ENCODE assay signal across 14 cellular contexts in genomic region chr14:91330111-91330696, GRCh38.
DNase-seq lines count a peak whose midpoint lies in the region; ATAC-seq and TF ChIP-seq lines count a peak whose summit lies in the region.
"Had no signal": no experiment of that assay in that cellular context is flagged by ENCODE, and none has a peak within 500 bp of the region (broad histone marks: within the 10 kb centered on the region; RNA-seq: fewer than 3 reads in every experiment).

No MANE protein-coding gene starts in this region.

- no peaks in the 10 kb centered on the region for H3K9me3 Mint-ChIP-seq in activated CD8-positive, alpha-beta memory T cell treated with anti-CD3 and anti-CD28 coated beads, Interleukin-2, amount 10 ng/mL, durations not matched to agents 7 days and 5 days (ENCODE audit: low read depth)
- no peaks in the 10 kb centered on the region for H3K9me3 Mint-ChIP-seq in T-cell
- no peaks in the 10 kb centered on the region for H3K9me3 Mint-ChIP-seq in effector memory CD8-positive, alpha-beta T cell
- no peaks in the 10 kb centered on the region for H3K9me3 Mint-ChIP-seq in progenitor cell of endocrine pancreas (ENCODE audit: low read depth)

- H3K9me2 ChIP-seq in Karpas-422 (replicated peaks; ENCODE audit: insufficient read depth, low read length) = no peaks in the 10 kb centered on the region

- H3K9ac ChIP-seq in Karpas-422 (ENCODE audit: low read length) = no peak overlapping the region

- no peaks in the 10 kb centered on the region for H3K27me3 ChIP-seq in Karpas-422 (ENCODE audit: low read length)

- DNase-seq in activated CD8-positive, alpha-beta memory T cell treated with anti-CD3 and anti-CD28 coated beads, Interleukin-2, amount 10 ng/mL, durations not matched to agents 7 days and 5 days = no peak
- DNase-seq in activated CD8-positive, alpha-beta memory T cell treated with anti-CD3 and anti-CD28 coated beads for 24 hours = no peak
- no peak for DNase-seq in T-cell
- no peak for DNase-seq in effector memory CD8-positive, alpha-beta T cell
- DNase-seq in progenitor cell of endocrine pancreas (ENCODE audit: low spot score, unreplicated experiment) = no peak
- no peak for DNase-seq in Karpas-422
- DNase-seq in amniotic stem cell (lab: John Stamatoyannopoulos, UW) = no peak
- DNase-seq: cerebellar nuclear complex, left colon, NCI-H1048, occipital lobe, trophoblast cell had no signal

- no peaks in the 10 kb centered on the region for H3K27me3 Mint-ChIP-seq in activated CD8-positive, alpha-beta memory T cell treated with anti-CD3 and anti-CD28 coated beads, Interleukin-2, amount 10 ng/mL, durations not matched to agents 7 days and 5 days
- H3K27me3 Mint-ChIP-seq in T-cell = no peaks in the 10 kb centered on the region
- no peaks in the 10 kb centered on the region for H3K27me3 Mint-ChIP-seq in effector memory CD8-positive, alpha-beta T cell
- no peaks in the 10 kb centered on the region for H3K27me3 Mint-ChIP-seq in progenitor cell of endocrine pancreas

- H3K79me2 ChIP-seq in Karpas-422 (ENCODE audit: low read length) = no peaks in the 10 kb centered on the region

- peaks cover under 1% of the 10 kb centered on the region for H3K4me1 ChIP-seq in Karpas-422 (ENCODE audit: low read length)

- no peak overlapping the region for H3K4me2 ChIP-seq in Karpas-422 (ENCODE audit: low read depth, low read length, poor library complexity, severe bottlenecking)

- peaks cover 24% of the 10 kb centered on the region for H3K36me3 Mint-ChIP-seq in activated CD8-positive, alpha-beta memory T cell treated with anti-CD3 and anti-CD28 coated beads, Interleukin-2, amount 10 ng/mL, durations not matched to agents 7 days and 5 days
- H3K36me3 Mint-ChIP-seq in T-cell = peaks cover 40% of the 10 kb centered on the region
- H3K36me3 Mint-ChIP-seq in effector memory CD8-positive, alpha-beta T cell (ENCODE audit: insufficient read depth) = peaks cover 79% of the 10 kb centered on the region
- peaks cover 3% of the 10 kb centered on the region for H3K36me3 Mint-ChIP-seq in progenitor cell of endocrine pancreas (ENCODE audit: insufficient read depth)

- H3K4me1 Mint-ChIP-seq in activated CD8-positive, alpha-beta memory T cell treated with anti-CD3 and anti-CD28 coated beads, Interleukin-2, amount 10 ng/mL, durations not matched to agents 7 days and 5 days = peaks cover 63% of the 10 kb centered on the region
- peaks cover 91 to 97% (median 95%) of the 10 kb centered on the region in 3 donors for H3K4me1 Mint-ChIP-seq in T-cell
- peaks cover 53 to 68% of the 10 kb centered on the region in 2 donors for H3K4me1 Mint-ChIP-seq in effector memory CD8-positive, alpha-beta T cell (ENCODE audit: low read depth in 2 of 2)
- H3K4me1 Mint-ChIP-seq in progenitor cell of endocrine pancreas (ENCODE audit: low read depth) = peaks cover 7% of the 10 kb centered on the region

- H3K4me3 ChIP-seq in Karpas-422 (ENCODE audit: low read length) = no peak overlapping the region

- no peak for TF ChIP-seq CTCF in progenitor cell of endocrine pancreas (IDR thresholded peaks at IDR 0.05; ENCODE audit: unreplicated experiment)

- H4K20me1 ChIP-seq in Karpas-422 (ENCODE audit: insufficient read depth, low read depth, low read length) = no peaks in the 10 kb centered on the region

- POLR2A ChIA-PET in T-cell (lab: Charles Lee) = interaction anchor here in 1 of 2 donors (0.5 kb wide), 1 partner anchor 86 kb away, joined by 3 read pairs; no protein-coding TSS in a partner anchor

- H3K36me3 ChIP-seq in Karpas-422 (ENCODE audit: insufficient read depth, low read length) = 0 out of 2 replicates have a peak, but pooled peaks cover 6% of the 10 kb centered on the region

- no peak overlapping the region for H3K27ac ChIP-seq in Karpas-422 (ENCODE audit: low read length)

- no peak overlapping the region for H2AFZ ChIP-seq in Karpas-422 (ENCODE audit: low read length)

- H3K4me3 Mint-ChIP-seq in activated CD8-positive, alpha-beta memory T cell treated with anti-CD3 and anti-CD28 coated beads, Interleukin-2, amount 10 ng/mL, durations not matched to agents 7 days and 5 days = no peak overlapping the region
- H3K4me3 Mint-ChIP-seq in T-cell (peak overlapping the region in 1 of 3 donors; percentile 75), progenitor cell of endocrine pancreas (ENCODE audit: low read depth) (no peak overlapping the region)
- H3K4me3 Mint-ChIP-seq in effector memory CD8-positive, alpha-beta T cell = peak overlapping the region; percentile 42 to 57

- no peaks in the 10 kb centered on the region for H3K9me3 ChIP-seq in Karpas-422 (ENCODE audit: low read length)

- peak overlapping the region; percentile 77 for H3K27ac Mint-ChIP-seq in activated CD8-positive, alpha-beta memory T cell treated with anti-CD3 and anti-CD28 coated beads, Interleukin-2, amount 10 ng/mL, durations not matched to agents 7 days and 5 days
- H3K27ac Mint-ChIP-seq in T-cell (peak overlapping the region; percentile 96 to 98), progenitor cell of endocrine pancreas (peak overlapping the region; percentile 66)
- peak overlapping the region; percentile 98 for H3K27ac Mint-ChIP-seq in effector memory CD8-positive, alpha-beta T cell

- CTCF ChIA-PET in activated CD8-positive, alpha-beta memory T cell treated with anti-CD3 and anti-CD28 coated beads, Interleukin-2, amount 10 ng/mL, durations not matched to agents 7 days and 5 days (lab: Charles Lee) = no interaction called here
- CTCF ChIA-PET in T-cell (lab: Charles Lee) = no interaction called here

- ATAC-seq in activated CD8-positive, alpha-beta memory T cell treated with anti-CD3 and anti-CD28 coated beads, Interleukin-2, amount 10 ng/mL, durations not matched to agents 7 days and 5 days = no peak
- ATAC-seq in T-cell (replicated peaks in 1 of 4) = no peak
- ATAC-seq in effector memory CD8-positive, alpha-beta T cell (replicated peaks) = no peak
- ATAC-seq in HG03354 (IDR thresholded peaks at IDR 0.05; ENCODE audit: poor library complexity, severe bottlenecking, unreplicated experiment) = no peak
- ATAC-seq: left colon, SK-N-SH treated with all-trans-retinoic acid at 6 μM for 48 hours had no signal

Comparison
In these comparisons a context has a peak if more than half of its experiments do, and no peak if none do; other contexts are left out.
1. H3K4me3 Mint-ChIP-seq: peak in effector memory CD8-positive, alpha-beta T cell (2 of 2); none in activated CD8-positive, alpha-beta memory T cell treated with anti-CD3 and anti-CD28 coated beads, Interleukin-2, amount 10 ng/mL, durations not matched to agents 7 days and 5 days (single experiment) and progenitor cell of endocrine pancreas (single experiment).
2. Peak in every context shown above with its lines, with median percentiles within 50 percentile points of each other: H3K27ac Mint-ChIP-seq.